ENCODE assay signal across 10 cellular contexts in the genomic region with DNA sequence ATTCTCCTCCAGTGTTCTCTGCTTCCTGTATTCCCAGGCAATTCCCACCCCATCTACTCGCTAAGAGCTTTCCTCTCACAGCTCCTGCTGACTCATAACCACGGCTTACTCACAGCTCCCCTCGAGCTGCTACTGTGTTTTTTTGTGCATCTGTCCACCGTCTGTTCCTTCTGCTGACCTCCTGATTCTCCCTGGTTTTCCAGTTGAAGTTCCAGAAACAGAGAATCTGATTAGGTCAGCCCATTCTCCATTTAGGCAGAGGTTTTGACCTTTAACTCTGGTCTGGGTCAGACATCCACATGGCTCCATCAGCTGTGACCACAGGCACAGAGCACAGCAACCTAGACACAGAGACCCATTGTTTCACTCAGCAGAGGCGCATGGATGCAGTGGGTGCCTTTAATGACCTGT. TPM values are rescaled to one million over a fixed set of nuclear protein-coding genes. Genes with fewer than 3 reads are reported as not detected.
A peak's percentile ranks its signal among the peaks of the same experiment; 100 is the strongest.
DNase-seq lines count a peak whose midpoint lies in the region; ATAC-seq and TF ChIP-seq lines count a peak whose summit lies in the region.
"Had no signal": no experiment of that assay in that cellular context is flagged by ENCODE, and none has a peak within 500 bp of the region (broad histone marks: within the 10 kb centered on the region; RNA-seq: fewer than 3 reads in every experiment).

No MANE protein-coding gene starts in this region.

- H3K4me1 Mint-ChIP-seq in activated CD8-positive, alpha-beta T cell treated with anti-CD3 and anti-CD28 coated beads for 36 hours (ENCODE audit: low read depth) = peaks cover 7% of the 10 kb centered on the region

- no peaks in the 10 kb centered on the region for H3K9me3 Mint-ChIP-seq in activated CD8-positive, alpha-beta T cell treated with anti-CD3 and anti-CD28 coated beads for 36 hours

- no peak for ATAC-seq in activated CD8-positive, alpha-beta T cell treated with anti-CD3 and anti-CD28 coated beads for 36 hours
- ATAC-seq: body of pancreas; stimulated activated naive CD8-positive, alpha-beta T cell treated with anti-CD3 and anti-CD28 coated beads, Interleukin-15, amount 100 ng/mL, for 72 hours had no signal

- intact Hi-C loops in activated CD8-positive, alpha-beta T cell treated with anti-CD3 and anti-CD28 coated beads for 36 hours (cut with micrococcal nuclease) = no loop called here

- no peak for TF ChIP-seq CTCF in astrocyte of the spinal cord (IDR thresholded peaks at IDR 0.05; ENCODE audit: low read depth, low read length)
- no peak for TF ChIP-seq CTCF in activated CD8-positive, alpha-beta T cell treated with anti-CD3 and anti-CD28 coated beads for 36 hours (IDR thresholded peaks at IDR 0.05)

- no peak overlapping the region for H3K4me3 Mint-ChIP-seq in activated CD8-positive, alpha-beta T cell treated with anti-CD3 and anti-CD28 coated beads for 36 hours
- H3K4me3 Mint-ChIP-seq: stimulated activated naive CD8-positive, alpha-beta T cell treated with anti-CD3 and anti-CD28 coated beads, Interleukin-15, amount 100 ng/mL, for 72 hours had no signal

- H3K27me3 Mint-ChIP-seq in activated CD8-positive, alpha-beta T cell treated with anti-CD3 and anti-CD28 coated beads for 36 hours = no peaks in the 10 kb centered on the region
- H3K27me3 Mint-ChIP-seq: stimulated activated naive CD8-positive, alpha-beta T cell treated with anti-CD3 and anti-CD28 coated beads, Interleukin-15, amount 100 ng/mL, for 72 hours had no signal

- CTCF ChIA-PET in activated CD8-positive, alpha-beta T cell treated with anti-CD3 and anti-CD28 coated beads for 36 hours (lab: Charles Lee) = no interaction called here

- DNase-seq in Ammon's horn (ENCODE audit: low spot score) (peak; percentile 72), LHCN-M2 (ENCODE audit: low read depth) (peak; percentile 99), astrocyte of the spinal cord (ENCODE audit: low read depth, low spot score) (peak; percentile 94), kidney tubule cell (ENCODE audit: low spot score) (peak; percentile 93), NCI-H1105 treated with DMSO at 0.1 percent for 48 hours (lab: John Stamatoyannopoulos, UW) (no peak), OCI-M2 (lab: John Stamatoyannopoulos, UW; ENCODE audit: unreplicated experiment) (no peak)
- no peak for DNase-seq in activated CD8-positive, alpha-beta T cell treated with anti-CD3 and anti-CD28 coated beads for 36 hours
- DNase-seq in stimulated activated CD4-positive, alpha-beta T cell treated with anti-CD3 and anti-CD28 coated beads, Interleukin-4, amount 100 ng/mL, for 4 hours = no peak
- DNase-seq: stimulated activated naive CD8-positive, alpha-beta T cell treated with anti-CD3 and anti-CD28 coated beads, Interleukin-15, amount 100 ng/mL, for 72 hours had no signal

- H3K36me3 Mint-ChIP-seq in activated CD8-positive, alpha-beta T cell treated with anti-CD3 and anti-CD28 coated beads for 36 hours (ENCODE audit: low read depth) = no peaks in the 10 kb centered on the region

- no peak overlapping the region for H3K4me3 ChIP-seq in astrocyte of the spinal cord (ENCODE audit: low read depth, low read length)
- H3K4me3 ChIP-seq: body of pancreas had no signal

- no peak overlapping the region for H3K27ac Mint-ChIP-seq in activated CD8-positive, alpha-beta T cell treated with anti-CD3 and anti-CD28 coated beads for 36 hours
- H3K27ac Mint-ChIP-seq: stimulated activated naive CD8-positive, alpha-beta T cell treated with anti-CD3 and anti-CD28 coated beads, Interleukin-15, amount 100 ng/mL, for 72 hours had no signal

- POLR2A ChIA-PET in activated CD8-positive, alpha-beta T cell treated with anti-CD3 and anti-CD28 coated beads for 36 hours (lab: Charles Lee) = interaction anchor here (0.9 kb wide), 1 partner anchor 15 kb away, joined by 4 read pairs; no protein-coding TSS in a partner anchor

- in situ Hi-C loops in astrocyte of the spinal cord (cut with HindIII; ENCODE audit: low sequenced_read_pairs) = no loop called here

RNA-seq across cellular contexts. Expression of gene SMIM20, which starts 5.5 kb away (rescaled TPM):
- 33.6 and 41.1 TPM in 2 replicates for total RNA-seq in LHCN-M2 (2014; rRNA removed)
- polyA plus RNA-seq in LHCN-M2 (2012) = 30.7 TPM
- 10 to 100 TPM; 21.3 to 26.9 TPM for total RNA-seq in activated CD8-positive, alpha-beta T cell treated with anti-CD3 and anti-CD28 coated beads for 36 hours

RNA-seq across cellular contexts. Expression of gene SEL1L3, which starts 45.7 kb away (rescaled TPM):
- 3.9 and 5.0 TPM in 2 replicates for total RNA-seq in LHCN-M2 (2014; rRNA removed)
- 7.6 TPM for polyA plus RNA-seq in LHCN-M2 (2012)
- 10 to 100 TPM; 34.8 to 36.9 TPM for total RNA-seq in activated CD8-positive, alpha-beta T cell treated with anti-CD3 and anti-CD28 coated beads for 36 hours

Comparison
In these comparisons a context has a peak if more than half of its experiments do, and no peak if none do; other contexts are left out.
1. DNase-seq: peak in Ammon's horn (single experiment), LHCN-M2 (single experiment), astrocyte of the spinal cord (single experiment) and kidney tubule cell (single experiment); none in activated CD8-positive, alpha-beta T cell treated with anti-CD3 and anti-CD28 coated beads for 36 hours (single experiment), NCI-H1105 treated with DMSO at 0.1 percent for 48 hours (single experiment), stimulated activated CD4-positive, alpha-beta T cell treated with anti-CD3 and anti-CD28 coated beads, Interleukin-4, amount 100 ng/mL, for 4 hours (0 of 2) and OCI-M2 (single experiment).